22 cellular contexts compared by ENCODE assay signal in genomic region chr21:9750341-9751086, GRCh38.
DNase-seq lines count a peak whose midpoint lies in the region; ATAC-seq and TF ChIP-seq lines count a peak whose summit lies in the region.
"Had no signal": no experiment of that assay in that cellular context is flagged by ENCODE, and none has a peak within 500 bp of the region (broad histone marks: within the 10 kb centered on the region; RNA-seq: fewer than 3 reads in every experiment).

No MANE protein-coding gene starts in this region.

- DNase-seq in NB4 (ENCODE audit: low read depth) = no peak
- no peak for DNase-seq in neuronal stem cell (ENCODE audit: low spot score)
- DNase-seq in upper lobe of right lung = no peak
- no peak for DNase-seq in effector CD8-positive, alpha-beta T cell (lab: John Stamatoyannopoulos, UW)
- DNase-seq: C1 segment of cervical spinal cord, DMS79 treated with DMSO at 0.1 percent for 48 hours, H9, MV-4-11, NCI-H1417, NCI-H187, NCI-H2107, NCI-H2227 treated with DMSO at 0.1 percent for 48 hours, NCI-H510A treated with DMSO at 0.1 percent for 48 hours, NCI-H82, OCI-M1, SHP77 had no signal

- H3K4me1 ChIP-seq in gastroesophageal sphincter (no peaks in the 10 kb centered on the region), neuronal stem cell (ENCODE audit: control insufficient read depth in 2 of 2, insufficient read depth in 1 of 2, low read depth in 1 of 2, low read length in 2 of 2) (no peaks in the 10 kb centered on the region), upper lobe of right lung (no peaks in the 10 kb centered on the region)

- TF ChIP-seq POLR2A in NB4 (IDR thresholded peaks at IDR 0.05; ENCODE audit: extremely low read depth, insufficient read length) (no peak), gastroesophageal sphincter (IDR thresholded peaks at IDR 0.05) (no peak)

- TF ChIP-seq CTCF in NB4 (IDR thresholded peaks at IDR 0.05; ENCODE audit: low read depth, low read length) (peak; percentile 7), gastroesophageal sphincter (IDR thresholded peaks at IDR 0.05) (no peak), upper lobe of right lung (IDR thresholded peaks at IDR 0.05) (no peak)

- H2AK5ac ChIP-seq in neuronal stem cell (ENCODE audit: low read depth, low read length) = no peak overlapping the region

- intact Hi-C loops in upper lobe of right lung (cut with DNase I) = no loop called here

- H3K79me1 ChIP-seq in neuronal stem cell (ENCODE audit: low read depth, low read length) = no peaks in the 10 kb centered on the region

- WGBS in gastroesophageal sphincter (ENCODE audit: low coverage in 1 of 2), 2 donors = 66 to 69% methylated on average over 12 to 13 of the region's 13 CpGs
- no CpG with 5 or more reads among the region's 13 CpGs for WGBS in neuronal stem cell (ENCODE audit: extremely low coverage in 2 of 2, insufficient read length in 2 of 2, insufficient replicate concordance in 1 of 2), 2 donors

- H4K91ac ChIP-seq in neuronal stem cell (ENCODE audit: low read depth, low read length, poor library complexity) = peak overlapping the region; percentile 74

- H3K27me3 ChIP-seq in gastroesophageal sphincter (peaks cover 22% of the 10 kb centered on the region), neuronal stem cell (ENCODE audit: control insufficient read depth in 3 of 3, insufficient read depth in 3 of 3, low read depth in 1 of 3, low read length in 3 of 3) (no peaks in the 10 kb centered on the region), upper lobe of right lung (no peaks in the 10 kb centered on the region)

- H3K27ac ChIP-seq in gastroesophageal sphincter (no peak overlapping the region), neuronal stem cell (replicated peaks; ENCODE audit: low read length) (no peak overlapping the region), upper lobe of right lung (no peak overlapping the region)
- H3K27ac ChIP-seq: HL-60, KMS-11, SK-N-MC had no signal

- H2BK15ac ChIP-seq in neuronal stem cell (ENCODE audit: low read length) = no peak overlapping the region

- no peak for TF ChIP-seq EP300 in gastroesophageal sphincter (IDR thresholded peaks at IDR 0.05)

- H2AFZ ChIP-seq in neuronal stem cell (ENCODE audit: low read length) = no peak overlapping the region

- no peak overlapping the region for H2BK5ac ChIP-seq in neuronal stem cell (ENCODE audit: low read length)

- H3K36me3 ChIP-seq in gastroesophageal sphincter (no peaks in the 10 kb centered on the region), neuronal stem cell (replicated peaks in 1 of 2; ENCODE audit: control insufficient read depth in 2 of 2, insufficient read depth in 2 of 2, low read length in 2 of 2) (no peaks in the 10 kb centered on the region), upper lobe of right lung (no peaks in the 10 kb centered on the region)

- no peak overlapping the region for H3K4me2 ChIP-seq in neuronal stem cell (ENCODE audit: insufficient read depth, low read length, poor library complexity, severe bottlenecking)
- H3K4me2 ChIP-seq: KMS-11 had no signal

- no peak overlapping the region for H3K4ac ChIP-seq in neuronal stem cell (ENCODE audit: low read length)

- H3K23ac ChIP-seq in neuronal stem cell (ENCODE audit: low read depth, low read length, poor library complexity) = no peak overlapping the region

- no peak overlapping the region for H3K18ac ChIP-seq in neuronal stem cell (ENCODE audit: low read length)

- H2BK120ac ChIP-seq in neuronal stem cell (ENCODE audit: low read depth, low read length) = no peak overlapping the region

- H3K9me3 ChIP-seq in gastroesophageal sphincter = peaks cover 0 to 6% (median 0%) of the 10 kb centered on the region in 3 donors
- H3K9me3 ChIP-seq in neuronal stem cell (replicated peaks in 1 of 2; ENCODE audit: control insufficient read depth in 2 of 2, insufficient read depth in 1 of 2, low read depth in 1 of 2, low read length in 2 of 2) = peaks cover 0 to 19% of the 10 kb centered on the region in 2 donors
- H3K9me3 ChIP-seq in upper lobe of right lung = no peaks in the 10 kb centered on the region

- H3K4me3 ChIP-seq in NB4 (ENCODE audit: low read depth, low read length) (no peak overlapping the region), gastroesophageal sphincter (no peak overlapping the region), neuronal stem cell (ENCODE audit: low read length in 2 of 2) (no peak overlapping the region), upper lobe of right lung (no peak overlapping the region)
- H3K4me3 ChIP-seq: SK-N-MC had no signal

- ATAC-seq in gastroesophageal sphincter (peak; percentile 24), upper lobe of right lung (peak; percentile 22), GM18873 (IDR thresholded peaks at IDR 0.05; ENCODE audit: low FRiP score, unreplicated experiment) (no peak), GM18519 (IDR thresholded peaks at IDR 0.05; ENCODE audit: low FRiP score, unreplicated experiment) (no peak)

- no peak overlapping the region for H4K8ac ChIP-seq in neuronal stem cell (ENCODE audit: low read depth, low read length)

- no peak overlapping the region for H2BK12ac ChIP-seq in neuronal stem cell (ENCODE audit: low read length)

- no peak overlapping the region for H3K9ac ChIP-seq in neuronal stem cell (ENCODE audit: low read depth, low read length, poor library complexity)
- H3K9ac ChIP-seq: KMS-11 had no signal

- H3K14ac ChIP-seq in neuronal stem cell (ENCODE audit: low read length) = no peak overlapping the region

Comparison
In these comparisons a context has a peak if more than half of its experiments do, and no peak if none do; other contexts are left out.
1. ATAC-seq: peak in gastroesophageal sphincter (single experiment) and upper lobe of right lung (single experiment); none in GM18873 (single experiment) and GM18519 (single experiment).